8 cellular contexts compared by ENCODE assay signal in genomic region chr6:159042003-159042823, GRCh38. TPM values are rescaled to one million over a fixed set of nuclear protein-coding genes. Genes with fewer than 3 reads are reported as not detected.
DNase-seq lines count a peak whose midpoint lies in the region; ATAC-seq, FAIRE-seq and TF ChIP-seq lines count a peak whose summit lies in the region.

No MANE protein-coding gene starts in this region.

- H3K9me3 ChIP-seq in GM12878 (replicated peaks; ENCODE audit: control insufficient read depth, insufficient read depth, low read length) (no peaks in the 10 kb centered on the region; the same call in 1 of the 3 replicates), hepatocyte (ENCODE audit: low read depth) (no peaks in the 10 kb centered on the region)

- RAD21 ChIA-PET in GM12878 (lab: Charles Lee; ENCODE audit: unreplicated experiment): interaction anchor here (0.6 to 9.6 kb wide), 12 partner anchors 14 to 92 kb away, joined by 3 to 298 read pairs (median 6); partner anchors contain the start of gene RSPH3

- peaks cover 18% of the 10 kb centered on the region for H3K4me1 Mint-ChIP-seq in HFFc6 (ENCODE audit: low read depth)

- H3K79me2 ChIP-seq in GM12878 (ENCODE audit: control insufficient read depth, insufficient read depth, low read length) (peaks cover 2% of the 10 kb centered on the region; the same call in 1 of the 2 replicates), hepatocyte (no peaks in the 10 kb centered on the region)

- ATAC-seq in GM12878: peak; percentile 53
- ATAC-seq in HG02970 (IDR thresholded peaks at IDR 0.05; ENCODE audit: low FRiP score, unreplicated experiment): no peak

- POLR2A ChIA-PET in GM12878 (lab: Charles Lee): interaction anchor here (0.6 to 5.5 kb wide), 6 partner anchors 16 to 64 kb away, joined by 3 to 79 read pairs (median 4); no protein-coding TSS in a partner anchor

- no peaks in the 10 kb centered on the region for H3K9me2 ChIP-seq in hepatocyte (replicated peaks; ENCODE audit: insufficient read depth)

- no peak overlapping the region for H3K27ac Mint-ChIP-seq in HFFc6

- TF ChIP-seq CTCF in HFFc6 (IDR thresholded peaks at IDR 0.05): peak; percentile 97
- peak; percentile 94 to 99 (median 96) for TF ChIP-seq CTCF in GM12878 (IDR thresholded peaks at IDR 0.05 in 2 of 3, conservative IDR thresholded peaks at IDR 0.05 in 1 of 3; ENCODE audit: control insufficient read depth in 2 of 3, extremely low read depth in 1 of 3, insufficient read depth in 1 of 3, low read depth in 3 of 3, low read length in 3 of 3)
- peak; percentile 97 for TF ChIP-seq CTCF in hepatocyte (IDR thresholded peaks at IDR 0.05; ENCODE audit: poor library complexity)

- H3K27ac ChIP-seq in GM12878 (ENCODE audit: control insufficient read depth, insufficient read depth) (peak overlapping the region; percentile 59), hepatocyte (peak overlapping the region; percentile 14)

- peak overlapping the region; percentile 75 for H3K4me2 ChIP-seq in GM12878 (ENCODE audit: control insufficient read depth, insufficient read depth)
- H3K4me2 ChIP-seq in hepatocyte: peak overlapping the region; percentile 47

- SMC1A ChIA-PET in GM12878 (lab: Charles Lee; ENCODE audit: uncharacterized antibody, unreplicated experiment): interaction anchor here (0.7 to 14.9 kb wide), 15 partner anchors 10 to 239 kb away, joined by 3 to 415 read pairs (median 9); partner anchors contain the start of gene RSPH3

- H3K4me1 ChIP-seq in GM12878 (ENCODE audit: control insufficient read depth, insufficient read depth, low read length) (peaks cover 43% of the 10 kb centered on the region), hepatocyte (ENCODE audit: insufficient read depth) (peaks cover 13% of the 10 kb centered on the region)

- in situ Hi-C loops in GM12878 (cut with MboI): loop anchor here (5.0 kb wide), 1 partner anchor 65 kb away; no protein-coding TSS in a partner anchor

- H3K4me3 ChIP-seq in GM12878 (0 out of 2 replicates have a peak overlapping the region, but pooled peaks have one; percentile 60), hepatocyte (no peak overlapping the region)

- no peak for FAIRE-seq in GM12878 (lab: Jason Lieb, UNC)

- no peaks in the 10 kb centered on the region for H4K20me1 ChIP-seq in GM12878 (ENCODE audit: control insufficient read depth, insufficient read depth)
- no peaks in the 10 kb centered on the region for H4K20me1 ChIP-seq in hepatocyte (ENCODE audit: insufficient read depth, poor library complexity, severe bottlenecking)

- peak; percentile 92 for TF ChIP-seq RAD21 in GM12878 (IDR thresholded peaks at IDR 0.05; ENCODE audit: insufficient read depth, low read depth, low read length)

- 0 out of 2 replicates have a peak overlapping the region, but pooled peaks have one; percentile 11 for H3K9ac ChIP-seq in GM12878 (ENCODE audit: control insufficient read depth, insufficient read depth, low read length)

- TF ChIP-seq EP300 in GM12878 (IDR thresholded peaks at IDR 0.05; ENCODE audit: borderline replicate concordance in 1 of 2, control insufficient read depth in 1 of 2, low read depth in 2 of 2, low read length in 2 of 2): 0 out of 4 replicates have a peak, but pooled peaks of 1 of the 2 experiments have one; percentile 23

- BruUV-seq in GM12878 (replicated peaks; lab: Mats Ljungman, UMichigan): no TSS peak

- CTCF ChIA-PET in GM12878 (lab: Yijun Ruan, JAX): interaction anchor here (0.8 to 16.7 kb wide), 16 partner anchors 9 to 334 kb away, joined by 3 to 481 read pairs (median 12); partner anchors contain the start of gene RSPH3

- WGBS in GM12878 (ENCODE audit: insufficient coverage, insufficient replicate concordance, low lambda C conversion rate, missing lambda C conversion rate): 15% methylated on average over 14 of the region's 14 CpGs
- 66% methylated on average over 14 of the region's 14 CpGs for WGBS in hepatocyte (ENCODE audit: low lambda C conversion rate, missing lambda C conversion rate)

- no peak for TF ChIP-seq POLR2A in GM12878 (IDR thresholded peaks at IDR 0.05; ENCODE audit: low read depth, low read length)

- peaks cover 8 to 11% of the 10 kb centered on the region in 2 experiments; a peak in 3 of 4 replicates for H3K36me3 ChIP-seq in GM12878 (ENCODE audit: control insufficient read depth in 2 of 2, insufficient read depth in 2 of 2, low read length in 1 of 2)
- H3K36me3 ChIP-seq in hepatocyte (replicated peaks; ENCODE audit: insufficient read depth, low read depth): no peaks in the 10 kb centered on the region

- no peaks in the 10 kb centered on the region for H3K9me3 Mint-ChIP-seq in HFFc6

- intact Hi-C loops in GM12878 (cut with micrococcal nuclease; ENCODE audit: unreplicated experiment): loop anchor here (1.0 to 10.0 kb wide), 4 partner anchors 34 to 933 kb away; no protein-coding TSS in a partner anchor

- H2AFZ ChIP-seq in GM12878 (ENCODE audit: control insufficient read depth, low read depth, low read length) (peak overlapping the region; percentile 54), hepatocyte (no peak overlapping the region)

- DNase-seq in GF-D8 (lab: John Stamatoyannopoulos, UW): peak; percentile 70
- DNase-seq in HFFc6: peak; percentile 38
- peak; percentile 61 for DNase-seq in NCI-H1694 (lab: John Stamatoyannopoulos, UW)
- DNase-seq in T-helper 9 cell: peak; percentile 52
- DNase-seq in GM12878 (ENCODE audit: low read depth, low spot score): peak; percentile 69
- DNase-seq in hepatocyte (ENCODE audit: low spot score): peak; percentile 91
- peak; percentile 74 for DNase-seq in retina

- H3K27me3 Mint-ChIP-seq in HFFc6 (ENCODE audit: insufficient read depth): peaks cover 61% of the 10 kb centered on the region

- peak overlapping the region; percentile 71 for H3K4me3 Mint-ChIP-seq in HFFc6

- no peaks in the 10 kb centered on the region for H3K36me3 Mint-ChIP-seq in HFFc6 (ENCODE audit: low read depth)

- H3K27me3 ChIP-seq in GM12878 (replicated peaks in 1 of 2; ENCODE audit: control insufficient read depth in 2 of 2, insufficient read depth in 2 of 2, low read length in 1 of 2): no peaks in the 10 kb centered on the region
- H3K27me3 ChIP-seq in hepatocyte: no peaks in the 10 kb centered on the region

TF ChIP-seq in GM12878, 131 proteins besides CTCF, POLR2A, EP300 and RAD21 (continues in another document):
- TF ChIP-seq HCFC1 (IDR thresholded peaks at IDR 0.05; ENCODE audit: low read length) (no peak), SREBF2 (IDR thresholded peaks at IDR 0.05; ENCODE audit: low read length) (no peak), ATF7 (IDR thresholded peaks at IDR 0.05; ENCODE audit: low read depth) (0 out of 2 replicates have a peak, but pooled peaks have one; percentile 42), IKZF2 (IDR thresholded peaks at IDR 0.05) (peak; percentile 74 to 75), ZZZ3 (IDR thresholded peaks at IDR 0.05; ENCODE audit: control insufficient read depth, insufficient read length, low read depth) (no peak)

RNA-seq across cellular contexts. Expression of gene TAGAP, which starts 2.6 kb away (rescaled TPM):
- total RNA-seq in HFFc6 (2021; fragmentation: NEBNext Ultra II Directional; extraction: Animal tissue kit (Norgen Biotek cat#: 25700)): not detected
- total RNA-seq in GM12878 (2013; cell fraction: nucleolus; rRNA removed): 12.4 and 13.6 TPM in 2 replicates
- total RNA-seq in GM12878 (2014; rRNA removed) (27.4 and 30.8 TPM in 2 replicates), GM12878 (2014; rRNA removed; fragmentation: Illumina TruSeq; extraction: Trizol) (22.7 and 25.2 TPM in 2 replicates), GM12878 (2021) (27.2 and 28.8 TPM in 2 replicates), hepatocyte (4.4 and 4.9 TPM in 2 replicates)
- polyA plus RNA-seq in GM12878 (2011; ENCODE audit: low read depth): 1.7 TPM
- polyA plus RNA-seq in GM12878 (2011; rRNA removed) (12.8 and 15.1 TPM in 2 replicates), GM12878 (2014; fragmentation: Illumina TruSeq; extraction: Trizol) (25.5 and 36.9 TPM in 2 replicates), GM12878 (2014; fragmentation: Nextera tagmentation; extraction: Ambion mirVana) (1 to 10 TPM; 5.3 to 5.4 TPM), GM12878 (2014; rRNA removed) (20.0 and 23.1 TPM in 2 replicates), GM12878 (2016; fragmentation: Nextera tagmentation; extraction: Ambion mirVana) (10 to 100 TPM in 1 of 2 experiments, 1 to 10 TPM in 1; 9.5 to 11.2 TPM), hepatocyte (1.9 and 2.9 TPM in 2 replicates)
- 12.5 and 13.0 TPM in 2 replicates for polyA plus RNA-seq in GM12878 (2011; cell fraction: cytosol; rRNA removed)
- polyA plus RNA-seq in GM12878 (2011; cell fraction: nucleus; rRNA removed): 23.6 and 25.2 TPM in 2 replicates
- 1.5 and 3.0 TPM in 2 replicates for polyA plus RNA-seq in GM12878 (2012)
- polyA minus RNA-seq in GM12878 (2011; rRNA and poly(A)+ RNA removed): 32.5 and 38.9 TPM in 2 replicates
- 11.0 and 12.5 TPM in 2 replicates for polyA minus RNA-seq in GM12878 (2011; cell fraction: cytosol; rRNA and poly(A)+ RNA removed)
- polyA minus RNA-seq in GM12878 (2011; cell fraction: nucleus; rRNA and poly(A)+ RNA removed): 24.4 and 26.3 TPM in 2 replicates

RNA-seq across cellular contexts. Expression of gene RSPH3, which starts 42.2 kb away (rescaled TPM):
- 10 to 100 TPM in 1 of 6 experiments, 1 to 10 TPM in 5; 6.9 to 10.1 (median 8.5) TPM for total RNA-seq in HFFc6 (2021; fragmentation: NEBNext Ultra II Directional; extraction: Animal tissue kit (Norgen Biotek cat#: 25700))
- total RNA-seq in GM12878 (2013; cell fraction: nucleolus; rRNA removed): 5.6 and 5.9 TPM in 2 replicates
- total RNA-seq in GM12878 (2014; rRNA removed) (1.4 and 1.9 TPM in 2 replicates), GM12878 (2014; rRNA removed; fragmentation: Illumina TruSeq; extraction: Trizol) (1.5 and 1.7 TPM in 2 replicates), GM12878 (2021) (2.2 and 3.2 TPM in 2 replicates), hepatocyte (7.8 and 8.0 TPM in 2 replicates)
- polyA plus RNA-seq in GM12878 (2011; ENCODE audit: low read depth): 0.62 TPM
- polyA plus RNA-seq in GM12878 (2011; rRNA removed) (1.1 TPM in 2 replicates), GM12878 (2014; fragmentation: Illumina TruSeq; extraction: Trizol) (1.6 and 2.3 TPM in 2 replicates), GM12878 (2014; fragmentation: Nextera tagmentation; extraction: Ambion mirVana) (under 1 TPM; 0.40 to 0.51 TPM), GM12878 (2014; rRNA removed) (0.90 and 1.1 TPM in 2 replicates), GM12878 (2016; fragmentation: Nextera tagmentation; extraction: Ambion mirVana) (1 to 10 TPM; 3.0 to 3.5 TPM), hepatocyte (8.2 and 12.9 TPM in 2 replicates)
- 0.49 and 0.50 TPM in 2 replicates for polyA plus RNA-seq in GM12878 (2011; cell fraction: cytosol; rRNA removed)
- 1.0 and 1.5 TPM in 2 replicates for polyA plus RNA-seq in GM12878 (2011; cell fraction: nucleus; rRNA removed)
- 1.1 and 1.6 TPM in 2 replicates for polyA plus RNA-seq in GM12878 (2012)
- polyA minus RNA-seq in GM12878 (2011; rRNA and poly(A)+ RNA removed): 1.2 and 2.8 TPM in 2 replicates
- polyA minus RNA-seq in GM12878 (2011; cell fraction: cytosol; rRNA and poly(A)+ RNA removed): 1.0 and 1.1 TPM in 2 replicates
- polyA minus RNA-seq in GM12878 (2011; cell fraction: nucleus; rRNA and poly(A)+ RNA removed): 0.97 and 1.2 TPM in 2 replicates

Comparison
In these comparisons a context has a peak if more than half of its experiments do, and no peak if none do; other contexts are left out.
1. DNase-seq: peak in every context shown above with its lines; median percentile 91 in hepatocyte; 74 in retina; 70 in GF-D8; 69 in GM12878; 61 in NCI-H1694; 52 in T-helper 9 cell; 38 in HFFc6.